ENCODE assay signal across 8 cellular contexts in the genomic region with DNA sequence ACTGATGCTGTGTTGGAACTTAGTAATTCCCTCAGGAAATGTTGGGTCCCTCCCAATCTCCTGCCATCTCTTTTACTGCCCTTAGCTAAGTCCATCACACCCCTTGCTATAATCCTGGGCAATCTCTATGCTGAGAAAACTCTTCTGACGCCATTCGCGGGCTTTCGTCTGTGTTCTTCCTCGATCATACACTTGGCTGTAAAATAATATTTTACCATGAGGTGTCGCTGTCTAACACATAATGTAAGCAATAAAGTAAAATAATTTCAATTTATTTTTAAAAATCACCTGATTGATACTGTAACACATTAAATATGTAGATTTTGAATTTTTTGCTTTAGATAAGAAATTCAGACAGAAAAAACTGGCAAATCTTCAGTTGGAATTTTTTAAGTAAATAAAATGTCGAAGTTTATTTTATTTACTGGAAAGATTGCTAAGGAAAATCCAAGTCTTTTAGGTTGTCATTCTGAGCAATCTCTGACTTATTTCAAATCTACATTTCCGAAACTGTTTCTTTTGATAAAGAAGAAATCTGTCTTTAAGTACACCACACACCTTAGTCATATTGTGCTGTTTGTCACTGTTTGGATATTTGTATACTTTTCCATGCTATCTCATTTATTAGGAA.
A peak's percentile ranks its signal among the peaks of the same experiment; 100 is the strongest.
DNase-seq lines count a peak whose midpoint lies in the region; ATAC-seq and TF ChIP-seq lines count a peak whose summit lies in the region.

No MANE protein-coding gene starts in this region.

- no peaks in the 10 kb centered on the region for H3K36me3 ChIP-seq in tibial nerve

- no TSS peak for BruUV-seq in MCF 10A (replicated peaks; lab: Mats Ljungman, UMichigan)

- no peak overlapping the region for H3K4me3 ChIP-seq in tibial nerve

- intact Hi-C loops in MCF 10A (cut with micrococcal nuclease): loop anchor here (1.0 to 5.0 kb wide), 4 partner anchors 294 to 1112 kb away; no protein-coding TSS in a partner anchor
- intact Hi-C loops in left colon (cut with DNase I, micrococcal nuclease): no loop called here

- H3K27ac ChIP-seq in tibial nerve: no peak overlapping the region

- TF ChIP-seq POLR2A in tibial nerve (IDR thresholded peaks at IDR 0.05): no peak

- no peaks in the 10 kb centered on the region for H3K27me3 Mint-ChIP-seq in MCF 10A (ENCODE audit: insufficient read depth, unreplicated experiment)

- no peaks in the 10 kb centered on the region for H3K9me3 Mint-ChIP-seq in MCF 10A (ENCODE audit: unreplicated experiment)

- TF ChIP-seq EP300 in tibial nerve (IDR thresholded peaks at IDR 0.05): no peak

- TF ChIP-seq CTCF in MCF 10A (IDR thresholded peaks at IDR 0.05; ENCODE audit: unreplicated experiment): peak; percentile 70
- peak; percentile 35 to 49 (median 45) for TF ChIP-seq CTCF in tibial nerve (IDR thresholded peaks at IDR 0.05)

- CTCF ChIA-PET in MCF 10A (lab: Yijun Ruan, JAX): interaction anchor here (0.6 to 9.1 kb wide), 45 partner anchors 8 to 1198 kb away, joined by 3 to 148 read pairs (median 4); no protein-coding TSS in a partner anchor

- H3K9me3 ChIP-seq in tibial nerve: no peaks in the 10 kb centered on the region

- 16 to 32% methylated on average over 8 of the region's 8 CpGs for WGBS in tibial nerve, 2 donors

- H3K4me1 Mint-ChIP-seq in MCF 10A (ENCODE audit: insufficient read depth, unreplicated experiment): peaks cover 6% of the 10 kb centered on the region

- no peaks in the 10 kb centered on the region for H3K36me3 Mint-ChIP-seq in MCF 10A (ENCODE audit: insufficient read depth, unreplicated experiment)

- ATAC-seq in left colon: peak; percentile 60

- H3K4me3 Mint-ChIP-seq in MCF 10A (ENCODE audit: unreplicated experiment): no peak overlapping the region

- H3K4me1 ChIP-seq in tibial nerve: peaks cover 0 to 11% (median 2%) of the 10 kb centered on the region in 4 donors

- POLR2A ChIA-PET in MCF 10A (lab: Yijun Ruan, JAX): interaction anchor here (1.1 kb wide), 2 partner anchors 962 to 965 kb away, joined by 3 read pairs; no protein-coding TSS in a partner anchor

- peak; percentile 52 for DNase-seq in COR-L47 (lab: John Stamatoyannopoulos, UW)
- peak; percentile 30 for DNase-seq in H4 (ENCODE audit: low spot score)
- peak; percentile 8 for DNase-seq in NCI-H510A (lab: John Stamatoyannopoulos, UW)
- peak; percentile 55 for DNase-seq in MCF 10A (ENCODE audit: unreplicated experiment)
- peak in 1 of 2 donors; percentile 9 for DNase-seq in left colon
- peak in 1 of 2 donors; percentile 42 for DNase-seq in tibial nerve (ENCODE audit: low spot score in 2 of 2)
- DNase-seq in 8988T: no peak
- DNase-seq in activated CD8-positive, alpha-beta memory T cell treated with anti-CD3 and anti-CD28 coated beads for 24 hours: no peak

- no peak overlapping the region for H3K27ac Mint-ChIP-seq in MCF 10A (ENCODE audit: low read depth, unreplicated experiment)

- H3K27me3 ChIP-seq in tibial nerve: no peaks in the 10 kb centered on the region

Comparison
In these comparisons a context has a peak if more than half of its experiments do, and no peak if none do; other contexts are left out.
1. DNase-seq: peak in COR-L47 (single experiment), H4 (single experiment), NCI-H510A (single experiment) and MCF 10A (single experiment); none in 8988T (single experiment) and activated CD8-positive, alpha-beta memory T cell treated with anti-CD3 and anti-CD28 coated beads for 24 hours (single experiment).